1 cellular context compared by ENCODE assay signal in the genomic region with DNA sequence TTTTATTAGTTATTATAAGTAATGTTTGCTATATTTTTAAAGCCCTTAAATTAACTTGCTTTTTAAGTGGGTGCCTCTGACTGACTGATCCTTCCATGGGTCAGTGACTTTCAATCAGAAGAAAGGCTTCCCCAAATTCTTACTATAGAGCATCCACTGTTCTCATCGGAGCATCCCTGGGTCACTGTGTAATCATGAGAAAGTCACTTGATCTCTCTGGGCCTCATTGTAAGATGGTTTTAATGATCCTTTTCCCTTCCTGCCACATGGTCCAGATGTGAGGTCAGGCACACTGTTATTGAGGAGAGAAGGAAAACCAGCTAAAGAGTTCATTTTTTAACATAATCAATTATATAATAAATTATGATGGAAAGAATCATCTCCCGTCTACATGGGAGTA.
TF ChIP-seq lines count a peak whose summit lies in the region.

No MANE protein-coding gene starts in this region.

TF ChIP-seq in GM23338, 12 proteins besides CTCF, POLR2A, EP300 and RAD21 (continued from another document):
- TF ChIP-seq, protein P1, sequence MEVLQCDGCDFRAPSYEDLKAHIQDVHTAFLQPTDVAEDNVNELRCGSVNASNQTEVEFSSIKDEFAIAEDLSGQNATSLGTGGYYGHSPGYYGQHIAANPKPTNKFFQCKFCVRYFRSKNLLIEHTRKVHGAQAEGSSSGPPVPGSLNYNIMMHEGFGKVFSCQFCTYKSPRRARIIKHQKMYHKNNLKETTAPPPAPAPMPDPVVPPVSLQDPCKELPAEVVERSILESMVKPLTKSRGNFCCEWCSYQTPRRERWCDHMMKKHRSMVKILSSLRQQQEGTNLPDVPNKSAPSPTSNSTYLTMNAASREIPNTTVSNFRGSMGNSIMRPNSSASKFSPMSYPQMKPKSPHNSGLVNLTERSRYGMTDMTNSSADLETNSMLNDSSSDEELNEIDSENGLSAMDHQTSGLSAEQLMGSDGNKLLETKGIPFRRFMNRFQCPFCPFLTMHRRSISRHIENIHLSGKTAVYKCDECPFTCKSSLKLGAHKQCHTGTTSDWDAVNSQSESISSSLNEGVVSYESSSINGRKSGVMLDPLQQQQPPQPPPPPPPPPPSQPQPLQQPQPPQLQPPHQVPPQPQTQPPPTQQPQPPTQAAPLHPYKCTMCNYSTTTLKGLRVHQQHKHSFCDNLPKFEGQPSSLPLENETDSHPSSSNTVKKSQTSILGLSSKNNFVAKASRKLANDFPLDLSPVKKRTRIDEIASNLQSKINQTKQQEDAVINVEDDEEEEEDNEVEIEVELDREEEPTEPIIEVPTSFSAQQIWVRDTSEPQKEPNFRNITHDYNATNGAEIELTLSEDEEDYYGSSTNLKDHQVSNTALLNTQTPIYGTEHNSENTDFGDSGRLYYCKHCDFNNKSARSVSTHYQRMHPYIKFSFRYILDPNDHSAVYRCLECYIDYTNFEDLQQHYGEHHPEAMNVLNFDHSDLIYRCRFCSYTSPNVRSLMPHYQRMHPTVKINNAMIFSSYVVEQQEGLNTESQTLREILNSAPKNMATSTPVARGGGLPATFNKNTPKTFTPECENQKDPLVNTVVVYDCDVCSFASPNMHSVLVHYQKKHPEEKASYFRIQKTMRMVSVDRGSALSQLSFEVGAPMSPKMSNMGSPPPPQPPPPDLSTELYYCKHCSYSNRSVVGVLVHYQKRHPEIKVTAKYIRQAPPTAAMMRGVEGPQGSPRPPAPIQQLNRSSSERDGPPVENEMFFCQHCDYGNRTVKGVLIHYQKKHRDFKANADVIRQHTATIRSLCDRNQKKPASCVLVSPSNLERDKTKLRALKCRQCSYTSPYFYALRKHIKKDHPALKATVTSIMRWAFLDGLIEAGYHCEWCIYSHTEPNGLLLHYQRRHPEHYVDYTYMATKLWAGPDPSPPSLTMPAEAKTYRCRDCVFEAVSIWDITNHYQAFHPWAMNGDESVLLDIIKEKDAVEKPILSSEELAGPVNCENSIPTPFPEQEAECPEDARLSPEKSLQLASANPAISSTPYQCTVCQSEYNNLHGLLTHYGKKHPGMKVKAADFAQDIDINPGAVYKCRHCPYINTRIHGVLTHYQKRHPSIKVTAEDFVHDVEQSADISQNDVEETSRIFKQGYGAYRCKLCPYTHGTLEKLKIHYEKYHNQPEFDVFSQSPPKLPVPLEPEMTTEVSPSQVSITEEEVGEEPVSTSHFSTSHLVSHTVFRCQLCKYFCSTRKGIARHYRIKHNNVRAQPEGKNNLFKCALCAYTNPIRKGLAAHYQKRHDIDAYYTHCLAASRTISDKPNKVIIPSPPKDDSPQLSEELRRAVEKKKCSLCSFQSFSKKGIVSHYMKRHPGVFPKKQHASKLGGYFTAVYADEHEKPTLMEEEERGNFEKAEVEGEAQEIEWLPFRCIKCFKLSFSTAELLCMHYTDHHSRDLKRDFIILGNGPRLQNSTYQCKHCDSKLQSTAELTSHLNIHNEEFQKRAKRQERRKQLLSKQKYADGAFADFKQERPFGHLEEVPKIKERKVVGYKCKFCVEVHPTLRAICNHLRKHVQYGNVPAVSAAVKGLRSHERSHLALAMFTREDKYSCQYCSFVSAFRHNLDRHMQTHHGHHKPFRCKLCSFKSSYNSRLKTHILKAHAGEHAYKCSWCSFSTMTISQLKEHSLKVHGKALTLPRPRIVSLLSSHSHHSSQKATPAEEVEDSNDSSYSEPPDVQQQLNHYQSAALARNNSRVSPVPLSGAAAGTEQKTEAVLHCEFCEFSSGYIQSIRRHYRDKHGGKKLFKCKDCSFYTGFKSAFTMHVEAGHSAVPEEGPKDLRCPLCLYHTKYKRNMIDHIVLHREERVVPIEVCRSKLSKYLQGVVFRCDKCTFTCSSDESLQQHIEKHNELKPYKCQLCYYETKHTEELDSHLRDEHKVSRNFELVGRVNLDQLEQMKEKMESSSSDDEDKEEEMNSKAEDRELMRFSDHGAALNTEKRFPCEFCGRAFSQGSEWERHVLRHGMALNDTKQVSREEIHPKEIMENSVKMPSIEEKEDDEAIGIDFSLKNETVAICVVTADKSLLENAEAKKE (CRISPR knock-in tag; IDR thresholded peaks at IDR 0.05), result no peak
- no peak for TF ChIP-seq JUNB (IDR thresholded peaks at IDR 0.05; ENCODE audit: unreplicated experiment)
- TF ChIP-seq EZH2 (IDR thresholded peaks at IDR 0.05; ENCODE audit: low read depth, unreplicated experiment), result no peak
- no peak for TF ChIP-seq POLR2AphosphoS5 (IDR thresholded peaks at IDR 0.05; ENCODE audit: low read depth)
- TF ChIP-seq, protein P2, sequence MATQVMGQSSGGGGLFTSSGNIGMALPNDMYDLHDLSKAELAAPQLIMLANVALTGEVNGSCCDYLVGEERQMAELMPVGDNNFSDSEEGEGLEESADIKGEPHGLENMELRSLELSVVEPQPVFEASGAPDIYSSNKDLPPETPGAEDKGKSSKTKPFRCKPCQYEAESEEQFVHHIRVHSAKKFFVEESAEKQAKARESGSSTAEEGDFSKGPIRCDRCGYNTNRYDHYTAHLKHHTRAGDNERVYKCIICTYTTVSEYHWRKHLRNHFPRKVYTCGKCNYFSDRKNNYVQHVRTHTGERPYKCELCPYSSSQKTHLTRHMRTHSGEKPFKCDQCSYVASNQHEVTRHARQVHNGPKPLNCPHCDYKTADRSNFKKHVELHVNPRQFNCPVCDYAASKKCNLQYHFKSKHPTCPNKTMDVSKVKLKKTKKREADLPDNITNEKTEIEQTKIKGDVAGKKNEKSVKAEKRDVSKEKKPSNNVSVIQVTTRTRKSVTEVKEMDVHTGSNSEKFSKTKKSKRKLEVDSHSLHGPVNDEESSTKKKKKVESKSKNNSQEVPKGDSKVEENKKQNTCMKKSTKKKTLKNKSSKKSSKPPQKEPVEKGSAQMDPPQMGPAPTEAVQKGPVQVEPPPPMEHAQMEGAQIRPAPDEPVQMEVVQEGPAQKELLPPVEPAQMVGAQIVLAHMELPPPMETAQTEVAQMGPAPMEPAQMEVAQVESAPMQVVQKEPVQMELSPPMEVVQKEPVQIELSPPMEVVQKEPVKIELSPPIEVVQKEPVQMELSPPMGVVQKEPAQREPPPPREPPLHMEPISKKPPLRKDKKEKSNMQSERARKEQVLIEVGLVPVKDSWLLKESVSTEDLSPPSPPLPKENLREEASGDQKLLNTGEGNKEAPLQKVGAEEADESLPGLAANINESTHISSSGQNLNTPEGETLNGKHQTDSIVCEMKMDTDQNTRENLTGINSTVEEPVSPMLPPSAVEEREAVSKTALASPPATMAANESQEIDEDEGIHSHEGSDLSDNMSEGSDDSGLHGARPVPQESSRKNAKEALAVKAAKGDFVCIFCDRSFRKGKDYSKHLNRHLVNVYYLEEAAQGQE (IDR thresholded peaks at IDR 0.05; ENCODE audit: unreplicated experiment), result no peak
TF ChIP-seq in GM23338: peak in this region for 0.
